In the genomic region with DNA sequence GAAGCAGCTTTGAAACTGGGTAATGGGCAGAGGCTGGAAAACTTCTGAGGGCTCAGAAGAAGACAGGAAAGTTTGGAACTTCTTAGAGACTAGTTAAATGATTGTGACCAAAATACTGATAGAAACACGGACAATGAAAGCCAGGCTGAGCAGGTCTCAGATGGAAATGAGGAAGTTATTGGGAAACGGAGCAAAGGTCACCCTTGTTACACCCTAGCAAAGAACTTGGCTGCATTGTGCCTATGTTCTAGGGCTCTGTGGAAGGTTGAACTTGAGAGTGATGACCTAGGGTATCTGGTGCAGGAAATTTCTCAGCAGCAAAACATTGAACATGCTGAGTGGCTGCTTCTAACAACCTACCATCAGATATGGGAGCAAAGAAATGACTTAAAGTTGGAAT, we compare ENCODE assay signal across 19 cellular contexts. TPM values are rescaled to one million over a fixed set of nuclear protein-coding genes. Genes with fewer than 3 reads are reported as not detected.
DNase-seq lines count a peak whose midpoint lies in the region; ATAC-seq lines count a peak whose summit lies in the region.
"Had no signal": no experiment of that assay in that cellular context is flagged by ENCODE, and none has a peak within 500 bp of the region (broad histone marks: within the 10 kb centered on the region; RNA-seq: fewer than 3 reads in every experiment).

No MANE protein-coding gene starts in this region.

- CTCF ChIA-PET in CD4-positive, alpha-beta memory T cell (lab: Charles Lee; ENCODE audit: partially characterized antibody): no interaction called here

- H3K9me3 Mint-ChIP-seq in CD4-positive, alpha-beta memory T cell: peaks cover 0 to 11% (median 2%) of the 10 kb centered on the region in 8 donors

- no peak overlapping the region for H4K5ac ChIP-seq in mesendoderm (ENCODE audit: low read length)

- H3K36me3 ChIP-seq in CD4-positive, alpha-beta memory T cell (ENCODE audit: insufficient read depth, low read length): no peaks in the 10 kb centered on the region
- no peaks in the 10 kb centered on the region for H3K36me3 ChIP-seq in mesendoderm (ENCODE audit: control insufficient read depth, insufficient read depth, low read length)
- H3K36me3 ChIP-seq: BLaER1 treated with 17β-estradiol and CSF1 and Interleukin-3, amounts not matched to agents 10 nM and 100 nM had no signal

- H2AK5ac ChIP-seq in mesendoderm (ENCODE audit: low read length): no peak overlapping the region

- peaks cover 14 to 34% (median 21%) of the 10 kb centered on the region in 4 donors for H3K4me1 Mint-ChIP-seq in CD4-positive, alpha-beta memory T cell

- H3K4ac ChIP-seq in mesendoderm (ENCODE audit: low read depth, low read length): no peak overlapping the region

- no peaks in the 10 kb centered on the region for H3K9me3 ChIP-seq in CD4-positive, alpha-beta memory T cell (ENCODE audit: control insufficient read depth in 1 of 2, low read length in 2 of 2)
- H3K9me3 ChIP-seq: Caco-2 had no signal

- intact Hi-C loops in CD4-positive, alpha-beta memory T cell (cut with micrococcal nuclease): no loop called here
- intact Hi-C loops in left colon (cut with DNase I, micrococcal nuclease): no loop called here

- POLR2A ChIA-PET in CD4-positive, alpha-beta memory T cell (lab: Charles Lee; ENCODE audit: partially characterized antibody): interaction anchor here (4.1 kb wide), 1 partner anchor 51 kb away, joined by 63 read pairs; the partner anchor contains the start of gene FBXW7

- H3K27me3 ChIP-seq in CD4-positive, alpha-beta memory T cell (ENCODE audit: insufficient read depth, low read length): no peaks in the 10 kb centered on the region
- H3K27me3 ChIP-seq in mesendoderm (ENCODE audit: insufficient read depth, low read length, poor library complexity): no peaks in the 10 kb centered on the region
- H3K27me3 ChIP-seq: BLaER1 treated with 17β-estradiol and CSF1 and Interleukin-3, amounts not matched to agents 10 nM and 100 nM had no signal

- no peak overlapping the region for H2BK15ac ChIP-seq in mesendoderm (replicated peaks; ENCODE audit: low read depth)

- H3K27ac Mint-ChIP-seq in CD4-positive, alpha-beta memory T cell: peak overlapping the region in 5 of 7 donors; percentile 23 to 80 (median 62)
- H3K27ac Mint-ChIP-seq: GM23338 had no signal

- no peak overlapping the region for H3K4me3 Mint-ChIP-seq in CD4-positive, alpha-beta memory T cell
- H3K4me3 Mint-ChIP-seq: GM23338 had no signal

- peak; percentile 81 for ATAC-seq in left colon
- ATAC-seq: GM23338 had no signal

- H3K9ac ChIP-seq in mesendoderm (ENCODE audit: low read length): no peak overlapping the region
- H3K9ac ChIP-seq: BLaER1 treated with 17β-estradiol and CSF1 and Interleukin-3, amounts not matched to agents 10 nM and 100 nM had no signal

- no peak overlapping the region for H3K56ac ChIP-seq in mesendoderm (ENCODE audit: low read length)

- H3K27me3 Mint-ChIP-seq in CD4-positive, alpha-beta memory T cell: peaks cover 0 to 1% of the 10 kb centered on the region in 2 donors

- no CpG with 5 or more reads among the region's 2 CpGs for WGBS in mesendoderm (ENCODE audit: extremely low coverage, insufficient coverage, low lambda C conversion rate)

- no peak overlapping the region for H3K27ac ChIP-seq in CD4-positive, alpha-beta memory T cell (ENCODE audit: low read depth, low read length)
- no peak overlapping the region for H3K27ac ChIP-seq in mesendoderm (ENCODE audit: low read depth, low read length)
- H3K27ac ChIP-seq: BLaER1 treated with 17β-estradiol and CSF1 and Interleukin-3, amounts not matched to agents 10 nM and 100 nM had no signal

- no peak overlapping the region for H3K4me2 ChIP-seq in mesendoderm (ENCODE audit: low read length)
- H3K4me2 ChIP-seq: BLaER1 treated with 17β-estradiol and CSF1 and Interleukin-3, amounts not matched to agents 10 nM and 100 nM; GM23338 had no signal

- H3K36me3 Mint-ChIP-seq in CD4-positive, alpha-beta memory T cell: peaks cover 0 to 1% of the 10 kb centered on the region in 2 donors

- no peak overlapping the region for H2BK120ac ChIP-seq in mesendoderm (ENCODE audit: low read depth, low read length)

- no peak overlapping the region for H3K4me3 ChIP-seq in CD4-positive, alpha-beta memory T cell (ENCODE audit: low read length in 2 of 2)
- no peak overlapping the region for H3K4me3 ChIP-seq in mesendoderm (ENCODE audit: low read length)
- H3K4me3 ChIP-seq: BLaER1 treated with 17β-estradiol and CSF1 and Interleukin-3, amounts not matched to agents 10 nM and 100 nM; GM23338 had no signal

- H3K4me1 ChIP-seq in CD4-positive, alpha-beta memory T cell (ENCODE audit: insufficient read depth, low read length): peaks cover 23% of the 10 kb centered on the region
- peaks cover 4% of the 10 kb centered on the region for H3K4me1 ChIP-seq in mesendoderm (ENCODE audit: control insufficient read depth, low read depth, low read length)

- no peak overlapping the region for H4K8ac ChIP-seq in mesendoderm (ENCODE audit: low read depth, low read length)

- no peak overlapping the region for H2BK5ac ChIP-seq in mesendoderm (ENCODE audit: low read length)

- H3K18ac ChIP-seq in mesendoderm (ENCODE audit: low read length): no peak overlapping the region

- DNase-seq in CD4-positive, alpha-beta memory T cell: no peak
- DNase-seq in MV-4-11 (lab: John Stamatoyannopoulos, UW) (peak; percentile 70), SKM-1 treated with dmso at 0.1 percent for 144 hours (lab: John Stamatoyannopoulos, UW; ENCODE audit: unreplicated experiment) (peak; percentile 56), left colon (no peak), NCI-H2107 treated with DMSO at 0.1 percent for 48 hours (lab: John Stamatoyannopoulos, UW; ENCODE audit: unreplicated experiment) (no peak), NCI-H187 treated with DMSO at 0.1 percent for 48 hours (lab: John Stamatoyannopoulos, UW) (no peak), putamen (ENCODE audit: low spot score) (no peak), mesendoderm (no peak)
- DNase-seq: Caco-2, DMS53, Kasumi-1, NCI-H1092 treated with DMSO at 0.1 percent for 48 hours, NCI-H1694 treated with DMSO at 0.1 percent for 48 hours, NCI-H2171, NCI-H446 treated with DMSO at 0.1 percent for 48 hours, NCI-H748 treated with DMSO at 0.1 percent for 48 hours, RPMI8226 had no signal

- no peaks in the 10 kb centered on the region for H3K79me1 ChIP-seq in mesendoderm (ENCODE audit: low read length)

- H3K79me2 ChIP-seq in mesendoderm (ENCODE audit: control insufficient read depth, insufficient read depth, low read length): no peaks in the 10 kb centered on the region

- no peak overlapping the region for H3K23ac ChIP-seq in mesendoderm (ENCODE audit: low read length)

RNA-seq across cellular contexts. Expression of gene FBXW7, which starts 50.8 kb away (rescaled TPM):
- total RNA-seq in CD4-positive, alpha-beta memory T cell: 100 to 1,000 TPM; 138 to 148 TPM
- 10 to 100 TPM; 36.2 to 47.9 TPM for polyA plus RNA-seq in CD4-positive, alpha-beta memory T cell
- total RNA-seq in left colon: 10 to 100 TPM; 32.4 to 39.2 TPM
- polyA plus RNA-seq in mesendoderm (2013, experiment 1 of 2): 17.1 TPM
- 16.0 TPM for polyA plus RNA-seq in mesendoderm (2013, experiment 2 of 2)

Comparison
In these comparisons a context has a peak if more than half of its experiments do, and no peak if none do; other contexts are left out.
1. DNase-seq: peak in MV-4-11 (single experiment) and SKM-1 treated with dmso at 0.1 percent for 144 hours (single experiment); none in CD4-positive, alpha-beta memory T cell (0 of 5), left colon (0 of 2), NCI-H2107 treated with DMSO at 0.1 percent for 48 hours (single experiment), NCI-H187 treated with DMSO at 0.1 percent for 48 hours (single experiment), putamen (single experiment) and mesendoderm (single experiment).